Comparison of ENCODE assay signal across 1 cellular context in the genomic region with DNA sequence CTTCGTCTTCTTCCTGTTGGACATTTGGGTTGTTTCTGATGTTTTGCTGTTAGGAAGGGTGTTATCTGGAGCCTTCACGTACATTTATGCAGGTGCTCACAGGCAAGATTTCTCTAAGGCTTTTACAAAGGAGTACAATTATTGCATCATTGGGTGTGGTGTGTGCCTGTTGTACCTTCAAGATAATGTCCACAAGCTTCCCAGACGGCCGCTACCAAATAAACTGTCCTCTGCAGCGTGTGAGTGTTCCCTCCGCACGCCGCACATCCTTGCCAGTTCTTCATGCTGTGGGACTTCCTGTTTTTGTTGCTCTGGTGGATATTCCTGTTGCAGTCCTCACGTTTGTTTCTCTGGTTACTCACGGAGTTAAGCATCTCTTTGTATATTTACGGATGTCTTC.
TF ChIP-seq lines count a peak whose summit lies in the region.

No MANE protein-coding gene starts in this region.

TF ChIP-seq in SK-N-SH treated with all-trans-retinoic acid at 6 μM for 48 hours, 23 proteins besides CTCF, POLR2A, EP300 and RAD21 (continued from another document):
- TF ChIP-seq, protein P1, sequence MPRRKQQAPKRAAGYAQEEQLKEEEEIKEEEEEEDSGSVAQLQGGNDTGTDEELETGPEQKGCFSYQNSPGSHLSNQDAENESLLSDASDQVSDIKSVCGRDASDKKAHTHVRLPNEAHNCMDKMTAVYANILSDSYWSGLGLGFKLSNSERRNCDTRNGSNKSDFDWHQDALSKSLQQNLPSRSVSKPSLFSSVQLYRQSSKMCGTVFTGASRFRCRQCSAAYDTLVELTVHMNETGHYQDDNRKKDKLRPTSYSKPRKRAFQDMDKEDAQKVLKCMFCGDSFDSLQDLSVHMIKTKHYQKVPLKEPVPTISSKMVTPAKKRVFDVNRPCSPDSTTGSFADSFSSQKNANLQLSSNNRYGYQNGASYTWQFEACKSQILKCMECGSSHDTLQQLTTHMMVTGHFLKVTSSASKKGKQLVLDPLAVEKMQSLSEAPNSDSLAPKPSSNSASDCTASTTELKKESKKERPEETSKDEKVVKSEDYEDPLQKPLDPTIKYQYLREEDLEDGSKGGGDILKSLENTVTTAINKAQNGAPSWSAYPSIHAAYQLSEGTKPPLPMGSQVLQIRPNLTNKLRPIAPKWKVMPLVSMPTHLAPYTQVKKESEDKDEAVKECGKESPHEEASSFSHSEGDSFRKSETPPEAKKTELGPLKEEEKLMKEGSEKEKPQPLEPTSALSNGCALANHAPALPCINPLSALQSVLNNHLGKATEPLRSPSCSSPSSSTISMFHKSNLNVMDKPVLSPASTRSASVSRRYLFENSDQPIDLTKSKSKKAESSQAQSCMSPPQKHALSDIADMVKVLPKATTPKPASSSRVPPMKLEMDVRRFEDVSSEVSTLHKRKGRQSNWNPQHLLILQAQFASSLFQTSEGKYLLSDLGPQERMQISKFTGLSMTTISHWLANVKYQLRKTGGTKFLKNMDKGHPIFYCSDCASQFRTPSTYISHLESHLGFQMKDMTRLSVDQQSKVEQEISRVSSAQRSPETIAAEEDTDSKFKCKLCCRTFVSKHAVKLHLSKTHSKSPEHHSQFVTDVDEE (CRISPR knock-in tag; IDR thresholded peaks at IDR 0.05) = no peak
- no peak for TF ChIP-seq ARNTL (CRISPR knock-in tag; IDR thresholded peaks at IDR 0.05; ENCODE audit: borderline replicate concordance, low read depth)
- TF ChIP-seq, protein P2, sequence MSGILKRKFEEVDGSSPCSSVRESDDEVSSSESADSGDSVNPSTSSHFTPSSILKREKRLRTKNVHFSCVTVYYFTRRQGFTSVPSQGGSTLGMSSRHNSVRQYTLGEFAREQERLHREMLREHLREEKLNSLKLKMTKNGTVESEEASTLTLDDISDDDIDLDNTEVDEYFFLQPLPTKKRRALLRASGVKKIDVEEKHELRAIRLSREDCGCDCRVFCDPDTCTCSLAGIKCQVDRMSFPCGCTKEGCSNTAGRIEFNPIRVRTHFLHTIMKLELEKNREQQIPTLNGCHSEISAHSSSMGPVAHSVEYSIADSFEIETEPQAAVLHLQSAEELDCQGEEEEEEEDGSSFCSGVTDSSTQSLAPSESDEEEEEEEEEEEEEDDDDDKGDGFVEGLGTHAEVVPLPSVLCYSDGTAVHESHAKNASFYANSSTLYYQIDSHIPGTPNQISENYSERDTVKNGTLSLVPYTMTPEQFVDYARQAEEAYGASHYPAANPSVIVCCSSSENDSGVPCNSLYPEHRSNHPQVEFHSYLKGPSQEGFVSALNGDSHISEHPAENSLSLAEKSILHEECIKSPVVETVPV (CRISPR knock-in tag; IDR thresholded peaks at IDR 0.05) = no peak
- TF ChIP-seq, protein P3, sequence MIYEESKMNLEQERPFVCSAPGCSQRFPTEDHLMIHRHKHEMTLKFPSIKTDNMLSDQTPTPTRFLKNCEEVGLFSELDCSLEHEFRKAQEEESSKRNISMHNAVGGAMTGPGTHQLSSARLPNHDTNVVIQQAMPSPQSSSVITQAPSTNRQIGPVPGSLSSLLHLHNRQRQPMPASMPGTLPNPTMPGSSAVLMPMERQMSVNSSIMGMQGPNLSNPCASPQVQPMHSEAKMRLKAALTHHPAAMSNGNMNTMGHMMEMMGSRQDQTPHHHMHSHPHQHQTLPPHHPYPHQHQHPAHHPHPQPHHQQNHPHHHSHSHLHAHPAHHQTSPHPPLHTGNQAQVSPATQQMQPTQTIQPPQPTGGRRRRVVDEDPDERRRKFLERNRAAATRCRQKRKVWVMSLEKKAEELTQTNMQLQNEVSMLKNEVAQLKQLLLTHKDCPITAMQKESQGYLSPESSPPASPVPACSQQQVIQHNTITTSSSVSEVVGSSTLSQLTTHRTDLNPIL (CRISPR knock-in tag; IDR thresholded peaks at IDR 0.05; ENCODE audit: low read depth) = no peak
- TF ChIP-seq ZNF70 (CRISPR knock-in tag; IDR thresholded peaks at IDR 0.05) = no peak
- no peak for TF ChIP-seq TCF4 (CRISPR knock-in tag; IDR thresholded peaks at IDR 0.05; ENCODE audit: borderline replicate concordance)
- TF ChIP-seq ZC3H10 (CRISPR knock-in tag; IDR thresholded peaks at IDR 0.05) = no peak
- TF ChIP-seq, protein P4, sequence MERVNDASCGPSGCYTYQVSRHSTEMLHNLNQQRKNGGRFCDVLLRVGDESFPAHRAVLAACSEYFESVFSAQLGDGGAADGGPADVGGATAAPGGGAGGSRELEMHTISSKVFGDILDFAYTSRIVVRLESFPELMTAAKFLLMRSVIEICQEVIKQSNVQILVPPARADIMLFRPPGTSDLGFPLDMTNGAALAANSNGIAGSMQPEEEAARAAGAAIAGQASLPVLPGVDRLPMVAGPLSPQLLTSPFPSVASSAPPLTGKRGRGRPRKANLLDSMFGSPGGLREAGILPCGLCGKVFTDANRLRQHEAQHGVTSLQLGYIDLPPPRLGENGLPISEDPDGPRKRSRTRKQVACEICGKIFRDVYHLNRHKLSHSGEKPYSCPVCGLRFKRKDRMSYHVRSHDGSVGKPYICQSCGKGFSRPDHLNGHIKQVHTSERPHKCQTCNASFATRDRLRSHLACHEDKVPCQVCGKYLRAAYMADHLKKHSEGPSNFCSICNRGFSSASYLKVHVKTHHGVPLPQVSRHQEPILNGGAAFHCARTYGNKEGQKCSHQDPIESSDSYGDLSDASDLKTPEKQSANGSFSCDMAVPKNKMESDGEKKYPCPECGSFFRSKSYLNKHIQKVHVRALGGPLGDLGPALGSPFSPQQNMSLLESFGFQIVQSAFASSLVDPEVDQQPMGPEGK (CRISPR knock-in tag; IDR thresholded peaks at IDR 0.05; ENCODE audit: borderline replicate concordance) = no peak
- no peak for TF ChIP-seq CSDC2 (CRISPR knock-in tag; IDR thresholded peaks at IDR 0.05)
- no peak for TF ChIP-seq ZFP3 (CRISPR knock-in tag; IDR thresholded peaks at IDR 0.05)
